Comparison of ENCODE assay signal across 1 cellular context in the genomic region with DNA sequence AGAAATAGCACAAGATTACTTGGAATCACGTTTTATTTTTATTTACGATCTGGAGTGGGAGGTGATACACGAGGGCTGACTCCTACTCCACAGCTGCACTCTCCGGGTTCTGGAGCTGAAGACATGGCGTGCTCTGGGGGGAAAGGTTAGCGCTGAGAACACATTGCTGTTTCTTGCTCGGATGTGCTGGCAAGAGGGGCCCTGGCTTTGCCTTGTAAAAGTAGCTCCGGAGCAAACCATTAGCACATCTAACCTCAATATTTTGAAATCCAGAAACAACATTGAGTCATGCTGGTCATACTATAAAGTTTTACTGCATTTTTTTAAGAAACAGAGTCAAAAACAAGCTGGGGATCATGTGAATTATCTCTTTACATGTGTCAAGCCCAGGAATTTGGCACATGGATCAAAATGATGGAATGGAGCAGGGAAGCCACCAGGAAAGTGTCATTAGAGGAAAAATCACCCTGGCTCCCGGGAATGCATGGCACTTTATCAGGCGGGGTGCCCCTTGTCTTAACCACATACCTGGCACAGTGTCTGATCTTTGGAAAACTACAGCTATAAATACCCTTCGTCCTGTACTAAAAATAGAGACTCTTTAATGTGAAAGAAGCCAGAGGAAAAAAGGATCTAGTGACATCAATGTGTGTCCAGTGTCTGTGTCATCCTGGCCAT.
TF ChIP-seq lines count a peak whose summit lies in the region.

No MANE protein-coding gene starts in this region.

TF ChIP-seq in HEK293, 187 proteins besides CTCF, POLR2A, EP300 and RAD21 (continued from another document and continues in another):
- TF ChIP-seq PRDM1 (tag by site-specific recombination; IDR thresholded peaks at IDR 0.05) (no peak), TRIM28 (IDR thresholded peaks at IDR 0.05; ENCODE audit: borderline replicate concordance, low read length) (no peak), ZNF37A (tag by site-specific recombination; IDR thresholded peaks at IDR 0.05) (no peak), KLF16 (tag by site-specific recombination; IDR thresholded peaks at IDR 0.05) (peak; percentile 68; the same call in 1 of the 2 replicates), ZNF146 (tag by site-specific recombination; IDR thresholded peaks at IDR 0.05) (no peak), EGR2 (tag by site-specific recombination; IDR thresholded peaks at IDR 0.05; ENCODE audit: low read depth) (peak; percentile 74), YY2 (tag by site-specific recombination; IDR thresholded peaks at IDR 0.05) (no peak), ZNF837 (tag by site-specific recombination; IDR thresholded peaks at IDR 0.05) (no peak), KLF10 (tag by site-specific recombination; IDR thresholded peaks at IDR 0.05) (0 out of 2 replicates have a peak, but pooled peaks have one; percentile 10), ZNF335 (tag by site-specific recombination; conservative IDR thresholded peaks at IDR 0.05) (peak; percentile 72), ZFP69B (tag by site-specific recombination; IDR thresholded peaks at IDR 0.05) (0 out of 2 replicates have a peak, but pooled peaks have one; percentile 12), ZNF624 (tag by site-specific recombination; IDR thresholded peaks at IDR 0.05) (no peak), WT1 (tag by site-specific recombination; IDR thresholded peaks at IDR 0.05) (no peak), ZFHX2 (tag by site-specific recombination; conservative IDR thresholded peaks at IDR 0.05) (peak; percentile 88), ZEB2 (tag by site-specific recombination; IDR thresholded peaks at IDR 0.05) (peak; percentile 54; the same call in 1 of the 2 replicates), ZXDB (tag by site-specific recombination; IDR thresholded peaks at IDR 0.05) (peak; percentile 70; the same call in 1 of the 2 replicates), ZNF600 (tag by site-specific recombination; IDR thresholded peaks at IDR 0.05) (peak; percentile 82)
- TF ChIP-seq, protein P1, sequence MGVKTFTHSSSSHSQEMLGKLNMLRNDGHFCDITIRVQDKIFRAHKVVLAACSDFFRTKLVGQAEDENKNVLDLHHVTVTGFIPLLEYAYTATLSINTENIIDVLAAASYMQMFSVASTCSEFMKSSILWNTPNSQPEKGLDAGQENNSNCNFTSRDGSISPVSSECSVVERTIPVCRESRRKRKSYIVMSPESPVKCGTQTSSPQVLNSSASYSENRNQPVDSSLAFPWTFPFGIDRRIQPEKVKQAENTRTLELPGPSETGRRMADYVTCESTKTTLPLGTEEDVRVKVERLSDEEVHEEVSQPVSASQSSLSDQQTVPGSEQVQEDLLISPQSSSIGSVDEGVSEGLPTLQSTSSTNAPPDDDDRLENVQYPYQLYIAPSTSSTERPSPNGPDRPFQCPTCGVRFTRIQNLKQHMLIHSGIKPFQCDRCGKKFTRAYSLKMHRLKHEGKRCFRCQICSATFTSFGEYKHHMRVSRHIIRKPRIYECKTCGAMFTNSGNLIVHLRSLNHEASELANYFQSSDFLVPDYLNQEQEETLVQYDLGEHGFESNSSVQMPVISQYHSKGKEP (tag by site-specific recombination; IDR thresholded peaks at IDR 0.05), result peak; percentile 4; the same call in 1 of the 2 replicates
- TF ChIP-seq, protein P2, sequence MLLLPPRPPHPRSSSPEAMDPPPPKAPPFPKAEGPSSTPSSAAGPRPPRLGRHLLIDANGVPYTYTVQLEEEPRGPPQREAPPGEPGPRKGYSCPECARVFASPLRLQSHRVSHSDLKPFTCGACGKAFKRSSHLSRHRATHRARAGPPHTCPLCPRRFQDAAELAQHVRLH (tag by site-specific recombination; IDR thresholded peaks at IDR 0.05), result peak; percentile 12; the same call in 1 of the 2 replicates
- TF ChIP-seq, protein P3, sequence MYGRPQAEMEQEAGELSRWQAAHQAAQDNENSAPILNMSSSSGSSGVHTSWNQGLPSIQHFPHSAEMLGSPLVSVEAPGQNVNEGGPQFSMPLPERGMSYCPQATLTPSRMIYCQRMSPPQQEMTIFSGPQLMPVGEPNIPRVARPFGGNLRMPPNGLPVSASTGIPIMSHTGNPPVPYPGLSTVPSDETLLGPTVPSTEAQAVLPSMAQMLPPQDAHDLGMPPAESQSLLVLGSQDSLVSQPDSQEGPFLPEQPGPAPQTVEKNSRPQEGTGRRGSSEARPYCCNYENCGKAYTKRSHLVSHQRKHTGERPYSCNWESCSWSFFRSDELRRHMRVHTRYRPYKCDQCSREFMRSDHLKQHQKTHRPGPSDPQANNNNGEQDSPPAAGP (tag by site-specific recombination; IDR thresholded peaks at IDR 0.05), result no peak
- TF ChIP-seq, protein P4, sequence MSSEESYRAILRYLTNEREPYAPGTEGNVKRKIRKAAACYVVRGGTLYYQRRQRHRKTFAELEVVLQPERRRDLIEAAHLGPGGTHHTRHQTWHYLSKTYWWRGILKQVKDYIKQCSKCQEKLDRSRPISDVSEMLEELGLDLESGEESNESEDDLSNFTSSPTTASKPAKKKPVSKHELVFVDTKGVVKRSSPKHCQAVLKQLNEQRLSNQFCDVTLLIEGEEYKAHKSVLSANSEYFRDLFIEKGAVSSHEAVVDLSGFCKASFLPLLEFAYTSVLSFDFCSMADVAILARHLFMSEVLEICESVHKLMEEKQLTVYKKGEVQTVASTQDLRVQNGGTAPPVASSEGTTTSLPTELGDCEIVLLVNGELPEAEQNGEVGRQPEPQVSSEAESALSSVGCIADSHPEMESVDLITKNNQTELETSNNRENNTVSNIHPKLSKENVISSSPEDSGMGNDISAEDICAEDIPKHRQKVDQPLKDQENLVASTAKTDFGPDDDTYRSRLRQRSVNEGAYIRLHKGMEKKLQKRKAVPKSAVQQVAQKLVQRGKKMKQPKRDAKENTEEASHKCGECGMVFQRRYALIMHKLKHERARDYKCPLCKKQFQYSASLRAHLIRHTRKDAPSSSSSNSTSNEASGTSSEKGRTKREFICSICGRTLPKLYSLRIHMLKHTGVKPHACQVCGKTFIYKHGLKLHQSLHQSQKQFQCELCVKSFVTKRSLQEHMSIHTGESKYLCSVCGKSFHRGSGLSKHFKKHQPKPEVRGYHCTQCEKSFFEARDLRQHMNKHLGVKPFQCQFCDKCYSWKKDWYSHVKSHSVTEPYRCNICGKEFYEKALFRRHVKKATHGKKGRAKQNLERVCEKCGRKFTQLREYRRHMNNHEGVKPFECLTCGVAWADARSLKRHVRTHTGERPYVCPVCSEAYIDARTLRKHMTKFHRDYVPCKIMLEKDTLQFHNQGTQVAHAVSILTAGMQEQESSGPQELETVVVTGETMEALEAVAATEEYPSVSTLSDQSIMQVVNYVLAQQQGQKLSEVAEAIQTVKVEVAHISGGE (tag by site-specific recombination; conservative IDR thresholded peaks at IDR 0.05; ENCODE audit: low read depth), result peak; percentile 77
- TF ChIP-seq, protein P5, sequence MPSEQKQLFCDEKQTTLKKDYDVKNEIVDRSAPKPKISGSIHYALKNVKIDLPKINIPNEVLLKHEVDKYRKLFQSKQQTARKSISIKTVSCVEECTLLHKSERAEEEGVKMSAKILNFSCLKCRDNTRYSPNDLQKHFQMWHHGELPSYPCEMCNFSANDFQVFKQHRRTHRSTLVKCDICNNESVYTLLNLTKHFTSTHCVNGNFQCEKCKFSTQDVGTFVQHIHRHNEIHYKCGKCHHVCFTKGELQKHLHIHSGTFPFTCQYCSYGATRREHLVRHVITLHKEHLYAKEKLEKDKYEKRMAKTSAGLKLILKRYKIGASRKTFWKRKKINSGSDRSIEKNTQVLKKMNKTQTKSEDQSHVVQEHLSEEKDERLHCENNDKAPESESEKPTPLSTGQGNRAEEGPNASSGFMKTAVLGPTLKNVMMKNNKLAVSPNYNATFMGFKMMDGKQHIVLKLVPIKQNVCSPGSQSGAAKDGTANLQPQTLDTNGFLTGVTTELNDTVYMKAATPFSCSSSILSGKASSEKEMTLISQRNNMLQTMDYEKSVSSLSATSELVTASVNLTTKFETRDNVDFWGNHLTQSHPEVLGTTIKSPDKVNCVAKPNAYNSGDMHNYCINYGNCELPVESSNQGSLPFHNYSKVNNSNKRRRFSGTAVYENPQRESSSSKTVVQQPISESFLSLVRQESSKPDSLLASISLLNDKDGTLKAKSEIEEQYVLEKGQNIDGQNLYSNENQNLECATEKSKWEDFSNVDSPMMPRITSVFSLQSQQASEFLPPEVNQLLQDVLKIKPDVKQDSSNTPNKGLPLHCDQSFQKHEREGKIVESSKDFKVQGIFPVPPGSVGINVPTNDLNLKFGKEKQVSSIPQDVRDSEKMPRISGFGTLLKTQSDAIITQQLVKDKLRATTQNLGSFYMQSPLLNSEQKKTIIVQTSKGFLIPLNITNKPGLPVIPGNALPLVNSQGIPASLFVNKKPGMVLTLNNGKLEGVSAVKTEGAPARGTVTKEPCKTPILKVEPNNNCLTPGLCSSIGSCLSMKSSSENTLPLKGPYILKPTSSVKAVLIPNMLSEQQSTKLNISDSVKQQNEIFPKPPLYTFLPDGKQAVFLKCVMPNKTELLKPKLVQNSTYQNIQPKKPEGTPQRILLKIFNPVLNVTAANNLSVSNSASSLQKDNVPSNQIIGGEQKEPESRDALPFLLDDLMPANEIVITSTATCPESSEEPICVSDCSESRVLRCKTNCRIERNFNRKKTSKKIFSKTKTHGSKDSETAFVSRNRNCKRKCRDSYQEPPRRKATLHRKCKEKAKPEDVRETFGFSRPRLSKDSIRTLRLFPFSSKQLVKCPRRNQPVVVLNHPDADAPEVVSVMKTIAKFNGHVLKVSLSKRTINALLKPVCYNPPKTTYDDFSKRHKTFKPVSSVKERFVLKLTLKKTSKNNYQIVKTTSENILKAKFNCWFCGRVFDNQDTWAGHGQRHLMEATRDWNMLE (tag by site-specific recombination; conservative IDR thresholded peaks at IDR 0.05; ENCODE audit: low read depth), result 0 out of 2 replicates have a peak, but pooled peaks have one; percentile 14
- TF ChIP-seq, protein P6, sequence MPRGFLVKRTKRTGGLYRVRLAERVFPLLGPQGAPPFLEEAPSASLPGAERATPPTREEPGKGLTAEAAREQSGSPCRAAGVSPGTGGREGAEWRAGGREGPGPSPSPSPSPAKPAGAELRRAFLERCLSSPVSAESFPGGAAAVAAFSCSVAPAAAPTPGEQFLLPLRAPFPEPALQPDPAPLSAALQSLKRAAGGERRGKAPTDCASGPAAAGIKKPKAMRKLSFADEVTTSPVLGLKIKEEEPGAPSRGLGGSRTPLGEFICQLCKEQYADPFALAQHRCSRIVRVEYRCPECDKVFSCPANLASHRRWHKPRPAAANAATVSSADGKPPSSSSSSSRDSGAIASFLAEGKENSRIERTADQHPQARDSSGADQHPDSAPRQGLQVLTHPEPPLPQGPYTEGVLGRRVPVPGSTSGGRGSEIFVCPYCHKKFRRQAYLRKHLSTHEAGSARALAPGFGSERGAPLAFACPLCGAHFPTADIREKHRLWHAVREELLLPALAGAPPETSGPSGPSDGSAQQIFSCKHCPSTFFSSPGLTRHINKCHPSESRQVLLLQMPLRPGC (tag by site-specific recombination; IDR thresholded peaks at IDR 0.05), result no peak
- TF ChIP-seq, protein P7, sequence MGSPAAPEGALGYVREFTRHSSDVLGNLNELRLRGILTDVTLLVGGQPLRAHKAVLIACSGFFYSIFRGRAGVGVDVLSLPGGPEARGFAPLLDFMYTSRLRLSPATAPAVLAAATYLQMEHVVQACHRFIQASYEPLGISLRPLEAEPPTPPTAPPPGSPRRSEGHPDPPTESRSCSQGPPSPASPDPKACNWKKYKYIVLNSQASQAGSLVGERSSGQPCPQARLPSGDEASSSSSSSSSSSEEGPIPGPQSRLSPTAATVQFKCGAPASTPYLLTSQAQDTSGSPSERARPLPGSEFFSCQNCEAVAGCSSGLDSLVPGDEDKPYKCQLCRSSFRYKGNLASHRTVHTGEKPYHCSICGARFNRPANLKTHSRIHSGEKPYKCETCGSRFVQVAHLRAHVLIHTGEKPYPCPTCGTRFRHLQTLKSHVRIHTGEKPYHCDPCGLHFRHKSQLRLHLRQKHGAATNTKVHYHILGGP (tag by site-specific recombination; IDR thresholded peaks at IDR 0.05), result 0 out of 2 replicates have a peak, but pooled peaks have one; percentile 26
- TF ChIP-seq, protein P8, sequence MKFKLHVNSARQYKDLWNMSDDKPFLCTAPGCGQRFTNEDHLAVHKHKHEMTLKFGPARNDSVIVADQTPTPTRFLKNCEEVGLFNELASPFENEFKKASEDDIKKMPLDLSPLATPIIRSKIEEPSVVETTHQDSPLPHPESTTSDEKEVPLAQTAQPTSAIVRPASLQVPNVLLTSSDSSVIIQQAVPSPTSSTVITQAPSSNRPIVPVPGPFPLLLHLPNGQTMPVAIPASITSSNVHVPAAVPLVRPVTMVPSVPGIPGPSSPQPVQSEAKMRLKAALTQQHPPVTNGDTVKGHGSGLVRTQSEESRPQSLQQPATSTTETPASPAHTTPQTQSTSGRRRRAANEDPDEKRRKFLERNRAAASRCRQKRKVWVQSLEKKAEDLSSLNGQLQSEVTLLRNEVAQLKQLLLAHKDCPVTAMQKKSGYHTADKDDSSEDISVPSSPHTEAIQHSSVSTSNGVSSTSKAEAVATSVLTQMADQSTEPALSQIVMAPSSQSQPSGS (tag by site-specific recombination; IDR thresholded peaks at IDR 0.05; ENCODE audit: low read depth), result peak; percentile 55; the same call in 1 of the 2 replicates
- TF ChIP-seq, protein P9, sequence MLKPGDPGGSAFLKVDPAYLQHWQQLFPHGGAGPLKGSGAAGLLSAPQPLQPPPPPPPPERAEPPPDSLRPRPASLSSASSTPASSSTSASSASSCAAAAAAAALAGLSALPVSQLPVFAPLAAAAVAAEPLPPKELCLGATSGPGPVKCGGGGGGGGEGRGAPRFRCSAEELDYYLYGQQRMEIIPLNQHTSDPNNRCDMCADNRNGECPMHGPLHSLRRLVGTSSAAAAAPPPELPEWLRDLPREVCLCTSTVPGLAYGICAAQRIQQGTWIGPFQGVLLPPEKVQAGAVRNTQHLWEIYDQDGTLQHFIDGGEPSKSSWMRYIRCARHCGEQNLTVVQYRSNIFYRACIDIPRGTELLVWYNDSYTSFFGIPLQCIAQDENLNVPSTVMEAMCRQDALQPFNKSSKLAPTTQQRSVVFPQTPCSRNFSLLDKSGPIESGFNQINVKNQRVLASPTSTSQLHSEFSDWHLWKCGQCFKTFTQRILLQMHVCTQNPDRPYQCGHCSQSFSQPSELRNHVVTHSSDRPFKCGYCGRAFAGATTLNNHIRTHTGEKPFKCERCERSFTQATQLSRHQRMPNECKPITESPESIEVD (tag by site-specific recombination; IDR thresholded peaks at IDR 0.05), result peak; percentile 86
- TF ChIP-seq, protein P10, sequence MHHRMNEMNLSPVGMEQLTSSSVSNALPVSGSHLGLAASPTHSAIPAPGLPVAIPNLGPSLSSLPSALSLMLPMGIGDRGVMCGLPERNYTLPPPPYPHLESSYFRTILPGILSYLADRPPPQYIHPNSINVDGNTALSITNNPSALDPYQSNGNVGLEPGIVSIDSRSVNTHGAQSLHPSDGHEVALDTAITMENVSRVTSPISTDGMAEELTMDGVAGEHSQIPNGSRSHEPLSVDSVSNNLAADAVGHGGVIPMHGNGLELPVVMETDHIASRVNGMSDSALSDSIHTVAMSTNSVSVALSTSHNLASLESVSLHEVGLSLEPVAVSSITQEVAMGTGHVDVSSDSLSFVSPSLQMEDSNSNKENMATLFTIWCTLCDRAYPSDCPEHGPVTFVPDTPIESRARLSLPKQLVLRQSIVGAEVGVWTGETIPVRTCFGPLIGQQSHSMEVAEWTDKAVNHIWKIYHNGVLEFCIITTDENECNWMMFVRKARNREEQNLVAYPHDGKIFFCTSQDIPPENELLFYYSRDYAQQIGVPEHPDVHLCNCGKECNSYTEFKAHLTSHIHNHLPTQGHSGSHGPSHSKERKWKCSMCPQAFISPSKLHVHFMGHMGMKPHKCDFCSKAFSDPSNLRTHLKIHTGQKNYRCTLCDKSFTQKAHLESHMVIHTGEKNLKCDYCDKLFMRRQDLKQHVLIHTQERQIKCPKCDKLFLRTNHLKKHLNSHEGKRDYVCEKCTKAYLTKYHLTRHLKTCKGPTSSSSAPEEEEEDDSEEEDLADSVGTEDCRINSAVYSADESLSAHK (tag by site-specific recombination; IDR thresholded peaks at IDR 0.05), result peak; percentile 63
